In genomic region chr11:118145285-118146227, GRCh38 we compare ENCODE assay signal across 8 cellular contexts. TPM values are rescaled to one million over a fixed set of nuclear protein-coding genes. Genes with fewer than 3 reads are reported as not detected.
DNase-seq lines count a peak whose midpoint lies in the region; ATAC-seq, FAIRE-seq and TF ChIP-seq lines count a peak whose summit lies in the region.

No MANE protein-coding gene starts in this region.

- H2AK5ac ChIP-seq in neuronal stem cell (ENCODE audit: low read depth, low read length): peak overlapping the region; percentile 16

- no CpG with 5 or more reads among the region's 78 CpGs for WGBS in neuronal stem cell (ENCODE audit: extremely low coverage in 2 of 2, insufficient read length in 2 of 2, insufficient replicate concordance in 1 of 2), 2 donors

- no peak overlapping the region for H2BK120ac ChIP-seq in neuronal stem cell (ENCODE audit: low read depth, low read length)

- H3K23ac ChIP-seq in neuronal stem cell (ENCODE audit: low read depth, low read length, poor library complexity): peak overlapping the region; percentile 23

- peaks cover 3 to 91% (median 18%) of the 10 kb centered on the region in 3 experiments for H3K27me3 ChIP-seq in neuronal stem cell (ENCODE audit: control insufficient read depth in 3 of 3, insufficient read depth in 3 of 3, low read depth in 1 of 3, low read length in 3 of 3)
- H3K27me3 ChIP-seq in stomach smooth muscle (ENCODE audit: control insufficient read depth in 1 of 2, insufficient read depth in 2 of 2, low read length in 2 of 2): peaks cover 22 to 26% of the 10 kb centered on the region in 2 donors

- H2BK5ac ChIP-seq in neuronal stem cell (ENCODE audit: low read length): no peak overlapping the region

- H3K9me3 ChIP-seq in neuronal stem cell (replicated peaks in 1 of 2; ENCODE audit: control insufficient read depth in 2 of 2, insufficient read depth in 1 of 2, low read depth in 1 of 2, low read length in 2 of 2) (no peaks in the 10 kb centered on the region), stomach smooth muscle (ENCODE audit: control insufficient read depth in 2 of 2, low read length in 2 of 2) (no peaks in the 10 kb centered on the region)

- H3K36me3 ChIP-seq in neuronal stem cell (replicated peaks in 1 of 2; ENCODE audit: control insufficient read depth in 2 of 2, insufficient read depth in 2 of 2, low read length in 2 of 2) (no peaks in the 10 kb centered on the region), stomach smooth muscle (ENCODE audit: control insufficient read depth in 2 of 2, insufficient read depth in 2 of 2, low read length in 2 of 2) (no peaks in the 10 kb centered on the region)

- no peak overlapping the region for H3K4ac ChIP-seq in neuronal stem cell (ENCODE audit: low read length)

- no peak for FAIRE-seq in frontal cortex (lab: Jason Lieb, UNC)

- DNase-seq in DMS114 treated with DMSO at 0.1 percent for 48 hours (lab: John Stamatoyannopoulos, UW; ENCODE audit: unreplicated experiment) (peak; percentile 60), SHP77 treated with DMSO at 0.1 percent for 48 hours (lab: John Stamatoyannopoulos, UW) (peak; percentile 47), frontal cortex (ENCODE audit: low spot score in 2 of 2) (peak; percentile 94 to 95), neuronal stem cell (ENCODE audit: low spot score) (peak; percentile 85)
- DNase-seq in activated gamma-delta T cell treated with anti-CD3 and anti-CD28 coated beads, Interleukin-2, amount 50 U/mL, for 16 hours (ENCODE audit: low read depth): peak; percentile 77

- H3K18ac ChIP-seq in neuronal stem cell (ENCODE audit: low read length): peak overlapping the region; percentile 39

- H3K4me1 ChIP-seq in neuronal stem cell (ENCODE audit: control insufficient read depth in 2 of 2, insufficient read depth in 1 of 2, low read depth in 1 of 2, low read length in 2 of 2) (no peaks in the 10 kb centered on the region), stomach smooth muscle (ENCODE audit: control insufficient read depth, insufficient read depth, low read length) (peaks cover 7% of the 10 kb centered on the region)

- peak; percentile 83 for ATAC-seq in GM21723 (IDR thresholded peaks at IDR 0.05; ENCODE audit: unreplicated experiment)

- peak overlapping the region; percentile 37 to 74 for H3K4me3 ChIP-seq in neuronal stem cell (ENCODE audit: low read length in 2 of 2)
- peak overlapping the region; percentile 73 to 80 for H3K4me3 ChIP-seq in stomach smooth muscle (ENCODE audit: low read length in 2 of 2)

- peak overlapping the region; percentile 98 for H2AFZ ChIP-seq in neuronal stem cell (ENCODE audit: low read length)

- H3K4me2 ChIP-seq in neuronal stem cell (ENCODE audit: insufficient read depth, low read length, poor library complexity, severe bottlenecking): peak overlapping the region; percentile 95

- H3K79me1 ChIP-seq in neuronal stem cell (ENCODE audit: low read depth, low read length): no peaks in the 10 kb centered on the region

- H4K8ac ChIP-seq in neuronal stem cell (ENCODE audit: low read depth, low read length): no peak overlapping the region

- no peak overlapping the region for H3K14ac ChIP-seq in neuronal stem cell (ENCODE audit: low read length)

- H3K9ac ChIP-seq in neuronal stem cell (ENCODE audit: low read depth, low read length, poor library complexity) (peak overlapping the region; percentile 24), stomach smooth muscle (ENCODE audit: low read length in 2 of 2) (peak overlapping the region; percentile 21 to 30)

- no peak overlapping the region for H4K91ac ChIP-seq in neuronal stem cell (ENCODE audit: low read depth, low read length, poor library complexity)

- TF ChIP-seq CTCF in LNCAP (IDR thresholded peaks at IDR 0.05): peak; percentile 85

- no peak overlapping the region for H2BK12ac ChIP-seq in neuronal stem cell (ENCODE audit: low read length)

- no peak overlapping the region for H2BK15ac ChIP-seq in neuronal stem cell (ENCODE audit: low read length)

- H3K27ac ChIP-seq in neuronal stem cell (replicated peaks; ENCODE audit: low read length): no peak overlapping the region
- no peak overlapping the region for H3K27ac ChIP-seq in stomach smooth muscle (ENCODE audit: low read length)

RNA-seq across cellular contexts. Expression of gene SCN4B, which starts 7.1 kb away (rescaled TPM):
- total RNA-seq in frontal cortex: 5.7 TPM
- polyA plus RNA-seq in neuronal stem cell (2013, experiment 1 of 2): 1.0 TPM
- 0.97 TPM for polyA plus RNA-seq in neuronal stem cell (2013, experiment 2 of 2)

RNA-seq across cellular contexts. Expression of gene SCN2B, which starts 30.9 kb away (rescaled TPM):
- 4.9 TPM for total RNA-seq in frontal cortex
- 0.14 TPM for polyA plus RNA-seq in neuronal stem cell (2013, experiment 1 of 2)
- polyA plus RNA-seq in neuronal stem cell (2013, experiment 2 of 2): 0.14 TPM

RNA-seq across cellular contexts. Expression of gene SMIM35, which starts 58.8 kb away (rescaled TPM):
- total RNA-seq in frontal cortex: not detected
- not detected for polyA plus RNA-seq in neuronal stem cell (2013, experiment 1 of 2)
- not detected for polyA plus RNA-seq in neuronal stem cell (2013, experiment 2 of 2)
